Comparison of ENCODE assay signal across 2 cellular contexts in the genomic region with DNA sequence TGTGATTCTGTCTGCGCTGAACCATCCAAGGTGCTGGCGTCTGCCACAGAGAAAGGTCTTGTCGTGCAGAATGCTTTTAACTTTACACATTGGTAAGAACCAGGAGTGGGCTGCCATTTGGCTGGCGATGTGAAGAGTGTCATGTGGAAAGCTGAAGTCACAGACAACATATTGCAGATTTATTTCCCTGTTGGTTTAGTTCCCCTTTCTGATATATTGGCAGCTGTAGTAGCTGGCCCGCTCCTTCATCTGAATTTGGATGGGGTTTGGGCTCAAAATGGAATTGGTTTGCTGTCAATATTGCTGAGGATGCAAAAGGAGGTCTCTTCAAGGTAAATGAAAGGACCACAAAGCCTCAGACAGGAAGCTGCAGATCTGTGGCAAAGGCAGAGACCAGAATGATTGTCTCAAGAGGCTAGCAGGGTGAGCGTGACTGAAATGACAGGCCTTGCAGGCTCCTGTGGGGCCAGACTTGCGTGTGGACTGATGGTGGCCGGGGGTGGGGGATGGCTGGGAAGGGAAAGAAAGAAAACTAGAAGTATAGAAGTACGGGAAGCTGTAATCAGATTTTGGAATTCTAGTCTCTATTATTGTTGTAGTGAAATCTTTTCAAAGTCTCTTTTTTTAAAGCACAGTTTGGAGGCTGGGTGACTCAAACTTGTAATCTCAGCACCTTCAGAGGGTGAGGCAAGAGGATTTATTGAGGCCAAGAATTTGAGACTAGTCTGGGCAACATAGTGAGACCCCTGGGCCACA.
A peak's percentile ranks its signal among the peaks of the same experiment; 100 is the strongest.
TF ChIP-seq lines count a peak whose summit lies in the region.

No MANE protein-coding gene starts in this region.

TF ChIP-seq in GM23338, 12 proteins besides CTCF, POLR2A, EP300 and RAD21 (continued from another document and continues in another):
- TF ChIP-seq ZNF114 (CRISPR knock-in tag; IDR thresholded peaks at IDR 0.05), result no peak
- TF ChIP-seq EZH2 (IDR thresholded peaks at IDR 0.05; ENCODE audit: low read depth, unreplicated experiment), result no peak
- no peak for TF ChIP-seq POLR2AphosphoS5 (IDR thresholded peaks at IDR 0.05; ENCODE audit: low read depth)
- TF ChIP-seq, protein P1, sequence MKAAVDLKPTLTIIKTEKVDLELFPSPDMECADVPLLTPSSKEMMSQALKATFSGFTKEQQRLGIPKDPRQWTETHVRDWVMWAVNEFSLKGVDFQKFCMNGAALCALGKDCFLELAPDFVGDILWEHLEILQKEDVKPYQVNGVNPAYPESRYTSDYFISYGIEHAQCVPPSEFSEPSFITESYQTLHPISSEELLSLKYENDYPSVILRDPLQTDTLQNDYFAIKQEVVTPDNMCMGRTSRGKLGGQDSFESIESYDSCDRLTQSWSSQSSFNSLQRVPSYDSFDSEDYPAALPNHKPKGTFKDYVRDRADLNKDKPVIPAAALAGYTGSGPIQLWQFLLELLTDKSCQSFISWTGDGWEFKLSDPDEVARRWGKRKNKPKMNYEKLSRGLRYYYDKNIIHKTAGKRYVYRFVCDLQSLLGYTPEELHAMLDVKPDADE (IDR thresholded peaks at IDR 0.05), result no peak
- TF ChIP-seq ZNF462 (CRISPR knock-in tag; IDR thresholded peaks at IDR 0.05), result no peak
- TF ChIP-seq STAT1 (IDR thresholded peaks at IDR 0.05; ENCODE audit: unreplicated experiment), result no peak
- TF ChIP-seq EZH2phosphoT487 (IDR thresholded peaks at IDR 0.05; ENCODE audit: unreplicated experiment), result no peak
- TF ChIP-seq, protein P2, sequence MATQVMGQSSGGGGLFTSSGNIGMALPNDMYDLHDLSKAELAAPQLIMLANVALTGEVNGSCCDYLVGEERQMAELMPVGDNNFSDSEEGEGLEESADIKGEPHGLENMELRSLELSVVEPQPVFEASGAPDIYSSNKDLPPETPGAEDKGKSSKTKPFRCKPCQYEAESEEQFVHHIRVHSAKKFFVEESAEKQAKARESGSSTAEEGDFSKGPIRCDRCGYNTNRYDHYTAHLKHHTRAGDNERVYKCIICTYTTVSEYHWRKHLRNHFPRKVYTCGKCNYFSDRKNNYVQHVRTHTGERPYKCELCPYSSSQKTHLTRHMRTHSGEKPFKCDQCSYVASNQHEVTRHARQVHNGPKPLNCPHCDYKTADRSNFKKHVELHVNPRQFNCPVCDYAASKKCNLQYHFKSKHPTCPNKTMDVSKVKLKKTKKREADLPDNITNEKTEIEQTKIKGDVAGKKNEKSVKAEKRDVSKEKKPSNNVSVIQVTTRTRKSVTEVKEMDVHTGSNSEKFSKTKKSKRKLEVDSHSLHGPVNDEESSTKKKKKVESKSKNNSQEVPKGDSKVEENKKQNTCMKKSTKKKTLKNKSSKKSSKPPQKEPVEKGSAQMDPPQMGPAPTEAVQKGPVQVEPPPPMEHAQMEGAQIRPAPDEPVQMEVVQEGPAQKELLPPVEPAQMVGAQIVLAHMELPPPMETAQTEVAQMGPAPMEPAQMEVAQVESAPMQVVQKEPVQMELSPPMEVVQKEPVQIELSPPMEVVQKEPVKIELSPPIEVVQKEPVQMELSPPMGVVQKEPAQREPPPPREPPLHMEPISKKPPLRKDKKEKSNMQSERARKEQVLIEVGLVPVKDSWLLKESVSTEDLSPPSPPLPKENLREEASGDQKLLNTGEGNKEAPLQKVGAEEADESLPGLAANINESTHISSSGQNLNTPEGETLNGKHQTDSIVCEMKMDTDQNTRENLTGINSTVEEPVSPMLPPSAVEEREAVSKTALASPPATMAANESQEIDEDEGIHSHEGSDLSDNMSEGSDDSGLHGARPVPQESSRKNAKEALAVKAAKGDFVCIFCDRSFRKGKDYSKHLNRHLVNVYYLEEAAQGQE (IDR thresholded peaks at IDR 0.05; ENCODE audit: unreplicated experiment), result no peak

TF ChIP-seq in GM12878, 131 proteins besides CTCF, POLR2A, EP300 and RAD21:
- TF ChIP-seq, protein P3, sequence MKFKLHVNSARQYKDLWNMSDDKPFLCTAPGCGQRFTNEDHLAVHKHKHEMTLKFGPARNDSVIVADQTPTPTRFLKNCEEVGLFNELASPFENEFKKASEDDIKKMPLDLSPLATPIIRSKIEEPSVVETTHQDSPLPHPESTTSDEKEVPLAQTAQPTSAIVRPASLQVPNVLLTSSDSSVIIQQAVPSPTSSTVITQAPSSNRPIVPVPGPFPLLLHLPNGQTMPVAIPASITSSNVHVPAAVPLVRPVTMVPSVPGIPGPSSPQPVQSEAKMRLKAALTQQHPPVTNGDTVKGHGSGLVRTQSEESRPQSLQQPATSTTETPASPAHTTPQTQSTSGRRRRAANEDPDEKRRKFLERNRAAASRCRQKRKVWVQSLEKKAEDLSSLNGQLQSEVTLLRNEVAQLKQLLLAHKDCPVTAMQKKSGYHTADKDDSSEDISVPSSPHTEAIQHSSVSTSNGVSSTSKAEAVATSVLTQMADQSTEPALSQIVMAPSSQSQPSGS (IDR thresholded peaks at IDR 0.05; ENCODE audit: low read length), result no peak
- TF ChIP-seq IKZF1 (conservative IDR thresholded peaks at IDR 0.05), result 0 out of 2 replicates have a peak, but pooled peaks have one; percentile 19
- TF ChIP-seq FOXM1 (IDR thresholded peaks at IDR 0.05; ENCODE audit: low read depth, low read length), result no peak
- peak; percentile 26; the same call in 1 of the 2 replicates for TF ChIP-seq BCL11A (IDR thresholded peaks at IDR 0.05; ENCODE audit: low read depth, low read length)
- TF ChIP-seq CREM (IDR thresholded peaks at IDR 0.05; ENCODE audit: low read depth), result 0 out of 2 replicates have a peak, but pooled peaks have one; percentile 15
- TF ChIP-seq EED (IDR thresholded peaks at IDR 0.05; ENCODE audit: low read depth), result peak; percentile 60; the same call in 1 of the 2 replicates
- TF ChIP-seq, protein P4, sequence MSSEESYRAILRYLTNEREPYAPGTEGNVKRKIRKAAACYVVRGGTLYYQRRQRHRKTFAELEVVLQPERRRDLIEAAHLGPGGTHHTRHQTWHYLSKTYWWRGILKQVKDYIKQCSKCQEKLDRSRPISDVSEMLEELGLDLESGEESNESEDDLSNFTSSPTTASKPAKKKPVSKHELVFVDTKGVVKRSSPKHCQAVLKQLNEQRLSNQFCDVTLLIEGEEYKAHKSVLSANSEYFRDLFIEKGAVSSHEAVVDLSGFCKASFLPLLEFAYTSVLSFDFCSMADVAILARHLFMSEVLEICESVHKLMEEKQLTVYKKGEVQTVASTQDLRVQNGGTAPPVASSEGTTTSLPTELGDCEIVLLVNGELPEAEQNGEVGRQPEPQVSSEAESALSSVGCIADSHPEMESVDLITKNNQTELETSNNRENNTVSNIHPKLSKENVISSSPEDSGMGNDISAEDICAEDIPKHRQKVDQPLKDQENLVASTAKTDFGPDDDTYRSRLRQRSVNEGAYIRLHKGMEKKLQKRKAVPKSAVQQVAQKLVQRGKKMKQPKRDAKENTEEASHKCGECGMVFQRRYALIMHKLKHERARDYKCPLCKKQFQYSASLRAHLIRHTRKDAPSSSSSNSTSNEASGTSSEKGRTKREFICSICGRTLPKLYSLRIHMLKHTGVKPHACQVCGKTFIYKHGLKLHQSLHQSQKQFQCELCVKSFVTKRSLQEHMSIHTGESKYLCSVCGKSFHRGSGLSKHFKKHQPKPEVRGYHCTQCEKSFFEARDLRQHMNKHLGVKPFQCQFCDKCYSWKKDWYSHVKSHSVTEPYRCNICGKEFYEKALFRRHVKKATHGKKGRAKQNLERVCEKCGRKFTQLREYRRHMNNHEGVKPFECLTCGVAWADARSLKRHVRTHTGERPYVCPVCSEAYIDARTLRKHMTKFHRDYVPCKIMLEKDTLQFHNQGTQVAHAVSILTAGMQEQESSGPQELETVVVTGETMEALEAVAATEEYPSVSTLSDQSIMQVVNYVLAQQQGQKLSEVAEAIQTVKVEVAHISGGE (CRISPR knock-in tag; IDR thresholded peaks at IDR 0.05), result no peak
- TF ChIP-seq BHLHE40 (IDR thresholded peaks at IDR 0.05; ENCODE audit: borderline replicate concordance in 1 of 2, low read depth in 2 of 2, low read length in 1 of 2), result peak in 1 of 2 experiments; percentile 14; a peak in 1 of 4 replicates
- no peak for TF ChIP-seq BRCA1 (IDR thresholded peaks at IDR 0.05; ENCODE audit: low read depth, low read length)
- TF ChIP-seq PAX5 (IDR thresholded peaks at IDR 0.05; ENCODE audit: borderline replicate concordance, low read depth, low read length), result 0 out of 2 replicates have a peak, but pooled peaks have one; percentile 59
- TF ChIP-seq TCF12 (IDR thresholded peaks at IDR 0.05; ENCODE audit: low read depth, low read length), result 0 out of 2 replicates have a peak, but pooled peaks have one; percentile 56
- peak; percentile 51; the same call in 1 of the 2 replicates for TF ChIP-seq NFIC (IDR thresholded peaks at IDR 0.05; ENCODE audit: low read depth, low read length)
- TF ChIP-seq PKNOX1 (IDR thresholded peaks at IDR 0.05), result peak; percentile 38; the same call in 1 of the 2 replicates
- TF ChIP-seq IKZF2 (IDR thresholded peaks at IDR 0.05), result peak; percentile 9 to 22; a peak in 1 of 4 replicates
- 0 out of 2 replicates have a peak, but pooled peaks have one; percentile 60 for TF ChIP-seq CHD2 (IDR thresholded peaks at IDR 0.05; ENCODE audit: borderline replicate concordance, low read depth, low read length)
- TF ChIP-seq E4F1 (IDR thresholded peaks at IDR 0.05; ENCODE audit: borderline replicate concordance, partially characterized antibody), result no peak
- TF ChIP-seq RUNX3 (IDR thresholded peaks at IDR 0.05; ENCODE audit: low read length), result peak; percentile 87
